ENCODE assay signal across 9 cellular contexts in the genomic region with DNA sequence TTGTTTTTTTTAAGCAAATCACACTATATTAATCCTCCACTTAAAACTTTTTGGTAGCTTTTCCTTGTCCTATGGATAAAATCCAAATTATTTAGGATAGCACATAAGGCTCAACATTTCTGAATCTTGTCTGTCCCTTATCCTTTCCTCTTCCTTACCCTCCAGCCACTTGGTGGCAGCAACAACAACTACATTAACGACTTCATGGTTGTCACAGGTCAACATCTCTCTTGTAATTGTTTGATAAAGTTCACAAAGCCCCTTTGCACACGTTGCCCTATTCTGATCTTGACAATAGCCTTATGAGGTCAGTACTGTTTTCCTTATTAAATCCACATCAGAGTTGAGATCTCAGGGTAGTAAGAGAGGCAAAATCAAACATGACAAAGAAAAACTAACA.
A peak's percentile ranks its signal among the peaks of the same experiment; 100 is the strongest.
DNase-seq lines count a peak whose midpoint lies in the region; ATAC-seq and TF ChIP-seq lines count a peak whose summit lies in the region.
"Had no signal": no experiment of that assay in that cellular context is flagged by ENCODE, and none has a peak within 500 bp of the region (broad histone marks: within the 10 kb centered on the region; RNA-seq: fewer than 3 reads in every experiment).

No MANE protein-coding gene starts in this region.

- no peaks in the 10 kb centered on the region for H3K27me3 Mint-ChIP-seq in T-cell

- H3K9me3 ChIP-seq in Karpas-422 (ENCODE audit: low read length) (no peaks in the 10 kb centered on the region), right lobe of liver (no peaks in the 10 kb centered on the region), ovary (no peaks in the 10 kb centered on the region)

- no peaks in the 10 kb centered on the region for H3K9me2 ChIP-seq in Karpas-422 (replicated peaks; ENCODE audit: insufficient read depth, low read length)

- no peaks in the 10 kb centered on the region for H4K20me1 ChIP-seq in Karpas-422 (ENCODE audit: insufficient read depth, low read depth, low read length)

- H3K27me3 ChIP-seq in Karpas-422 (ENCODE audit: low read length) (no peaks in the 10 kb centered on the region), right lobe of liver (no peaks in the 10 kb centered on the region), ovary (no peaks in the 10 kb centered on the region)

- H3K4me1 Mint-ChIP-seq in T-cell: no peaks in the 10 kb centered on the region

- TF ChIP-seq CTCF in astrocyte of the cerebellum (IDR thresholded peaks at IDR 0.05; ENCODE audit: low read depth, low read length, missing control alignments) (peak; percentile 21), right lobe of liver (IDR thresholded peaks at IDR 0.05) (peak; percentile 15 to 33 (median 18)), ovary (IDR thresholded peaks at IDR 0.05) (no peak)

- intact Hi-C loops in right lobe of liver (cut with DNase I): no loop called here
- intact Hi-C loops in ovary (cut with DNase I): no loop called here

- no peak for TF ChIP-seq EP300 in ovary (IDR thresholded peaks at IDR 0.05)

- no peaks in the 10 kb centered on the region for H3K36me3 Mint-ChIP-seq in T-cell

- no peak overlapping the region for H3K27ac Mint-ChIP-seq in T-cell

- H3K79me2 ChIP-seq in Karpas-422 (ENCODE audit: low read length): no peaks in the 10 kb centered on the region

- H3K9me3 Mint-ChIP-seq in T-cell: peaks cover 2 to 16% (median 11%) of the 10 kb centered on the region in 3 donors

- peak; percentile 4 for DNase-seq in EL
- peak; percentile 58 for DNase-seq in Karpas-422
- no peak for DNase-seq in astrocyte of the cerebellum (ENCODE audit: low read depth)
- DNase-seq in right lobe of liver: no peak
- DNase-seq in NCI-H1048 (lab: John Stamatoyannopoulos, UW): no peak
- DNase-seq in ovary: no peak
- DNase-seq in T-cell: no peak
- no peak for DNase-seq in T1000 (lab: John Stamatoyannopoulos, UW)

- peak overlapping the region; percentile 86 for H2AFZ ChIP-seq in Karpas-422 (ENCODE audit: low read length)

- TF ChIP-seq POLR2A in right lobe of liver (IDR thresholded peaks at IDR 0.05) (no peak), ovary (IDR thresholded peaks at IDR 0.05) (no peak)

- H3K4me2 ChIP-seq in Karpas-422 (ENCODE audit: low read depth, low read length, poor library complexity, severe bottlenecking): no peak overlapping the region

- H3K27ac ChIP-seq in Karpas-422 (ENCODE audit: low read length) (no peak overlapping the region), right lobe of liver (no peak overlapping the region), ovary (no peak overlapping the region)
- H3K27ac ChIP-seq: HL-60 had no signal

- H3K4me1 ChIP-seq in Karpas-422 (ENCODE audit: low read length) (no peaks in the 10 kb centered on the region), right lobe of liver (no peaks in the 10 kb centered on the region), ovary (ENCODE audit: insufficient read depth) (no peaks in the 10 kb centered on the region)

- peak in 1 of 4 donors; percentile 35 for ATAC-seq in right lobe of liver
- no peak for ATAC-seq in T-cell (replicated peaks in 1 of 4)

- no peak overlapping the region for H3K4me3 Mint-ChIP-seq in T-cell

- H3K9ac ChIP-seq in Karpas-422 (ENCODE audit: low read length): no peak overlapping the region

- H3K36me3 ChIP-seq in Karpas-422 (ENCODE audit: insufficient read depth, low read length): no peaks in the 10 kb centered on the region
- H3K36me3 ChIP-seq in right lobe of liver: no peaks in the 10 kb centered on the region
- H3K36me3 ChIP-seq in ovary: no peaks in the 10 kb centered on the region

- in situ Hi-C loops in astrocyte of the cerebellum (cut with HindIII; ENCODE audit: low sequenced_read_pairs): no loop called here

- 0% methylated on average over 2 of the region's 2 CpGs for WGBS in right lobe of liver (ENCODE audit: insufficient coverage, low coverage, low lambda C conversion rate, missing lambda C conversion rate)
- WGBS in ovary, 3 donors: 22 to 35% (median 23%) methylated on average over 2 of the region's 2 CpGs

- POLR2A ChIA-PET in T-cell (lab: Charles Lee): no interaction called here

- H3K4me3 ChIP-seq in Karpas-422 (ENCODE audit: low read length): no peak overlapping the region
- no peak overlapping the region for H3K4me3 ChIP-seq in astrocyte of the cerebellum (ENCODE audit: low read depth, low read length)
- no peak overlapping the region for H3K4me3 ChIP-seq in right lobe of liver
- no peak overlapping the region for H3K4me3 ChIP-seq in ovary

- CTCF ChIA-PET in T-cell (lab: Charles Lee): no interaction called here

Comparison
In these comparisons a context has a peak if more than half of its experiments do, and no peak if none do; other contexts are left out.
1. DNase-seq: peak in EL (single experiment) and Karpas-422 (single experiment); none in astrocyte of the cerebellum (single experiment), right lobe of liver (0 of 3), NCI-H1048 (single experiment), ovary (0 of 5), T-cell (0 of 34) and T1000 (single experiment).
2. CTCF ChIP-seq: peak in astrocyte of the cerebellum (single experiment) and right lobe of liver (4 of 4); none in ovary (0 of 3).